In the genomic region with DNA sequence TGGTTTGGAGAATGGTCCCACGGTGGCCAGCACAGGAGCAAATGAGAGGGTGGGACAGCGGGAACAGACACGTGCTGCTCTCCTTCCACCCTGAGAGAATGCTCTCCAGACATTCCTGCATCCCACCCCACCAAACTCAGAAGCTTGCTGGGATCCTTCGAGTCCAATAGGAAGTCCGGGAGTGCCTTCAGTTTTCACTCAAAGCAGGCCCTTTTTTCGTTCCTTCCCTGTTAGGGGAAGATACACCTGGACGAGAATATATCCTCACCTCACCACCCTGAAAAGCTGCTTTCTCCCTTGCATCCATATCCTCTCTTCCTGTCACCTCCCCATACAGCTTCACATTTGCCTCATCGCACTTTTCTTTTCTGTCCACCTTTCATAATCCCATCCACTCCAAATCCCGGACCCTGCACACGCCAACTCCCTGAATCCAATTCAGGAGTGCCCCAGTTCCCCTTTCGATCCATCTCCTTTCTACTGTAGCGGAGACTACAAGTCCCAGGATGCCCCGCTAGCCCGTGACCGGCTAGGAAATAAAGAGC, we compare ENCODE assay signal across 8 cellular contexts. TPM values are rescaled to one million over a fixed set of nuclear protein-coding genes. Genes with fewer than 3 reads are reported as not detected.
DNase-seq lines count a peak whose midpoint lies in the region; ATAC-seq and TF ChIP-seq lines count a peak whose summit lies in the region.

No MANE protein-coding gene starts in this region.

- ATAC-seq in DND-41 (ENCODE audit: insufficient read depth, low read depth) (peak; percentile 1; the same call in 2 of the 3 replicates), GM18505 (IDR thresholded peaks at IDR 0.05; ENCODE audit: unreplicated experiment) (no peak), GM21737 (IDR thresholded peaks at IDR 0.05; ENCODE audit: unreplicated experiment) (no peak), HG03095 (IDR thresholded peaks at IDR 0.05; ENCODE audit: unreplicated experiment) (no peak)

- no peaks in the 10 kb centered on the region for H3K9me2 ChIP-seq in Loucy (replicated peaks; ENCODE audit: low read depth, low read length)

- H4K20me1 ChIP-seq in DND-41 (ENCODE audit: insufficient read depth, low read length) (no peaks in the 10 kb centered on the region), Loucy (ENCODE audit: insufficient read depth, low read length, poor library complexity, severe bottlenecking) (no peaks in the 10 kb centered on the region)

- H2BK12ac ChIP-seq in neuronal stem cell (ENCODE audit: low read length), result no peak overlapping the region

- H3K36me3 ChIP-seq in DND-41 (ENCODE audit: insufficient read depth, low read length) (no peaks in the 10 kb centered on the region), Loucy (ENCODE audit: insufficient read depth, low read length) (no peaks in the 10 kb centered on the region), neuronal stem cell (replicated peaks in 1 of 2; ENCODE audit: control insufficient read depth in 2 of 2, insufficient read depth in 2 of 2, low read length in 2 of 2) (no peaks in the 10 kb centered on the region)

- peak overlapping the region; percentile 21 for H3K18ac ChIP-seq in neuronal stem cell (ENCODE audit: low read length)

- TF ChIP-seq CTCF in DND-41 (IDR thresholded peaks at IDR 0.05; ENCODE audit: borderline replicate concordance, extremely low read depth, low read length, poor library complexity, severe bottlenecking) (no peak), Loucy (conservative IDR thresholded peaks at IDR 0.05; ENCODE audit: low read length) (no peak; the same call in 1 of the 2 replicates), dorsolateral prefrontal cortex (IDR thresholded peaks at IDR 0.05 in 54 of 56, conservative IDR thresholded peaks at IDR 0.05 in 2 of 56; ENCODE audit: low read depth in 1 of 56, partially characterized antibody in 56 of 56) (peak in 6 of 56 donors; percentile 44 to 72 (median 64))

- peak overlapping the region; percentile 44 to 77 for H3K4me3 ChIP-seq in DND-41 (ENCODE audit: low read depth in 1 of 2, low read length in 2 of 2)
- peak overlapping the region; percentile 92 for H3K4me3 ChIP-seq in Loucy (ENCODE audit: low read length, poor library complexity, severe bottlenecking)
- H3K4me3 ChIP-seq in dorsolateral prefrontal cortex, result peak overlapping the region; percentile 57 to 93 (median 79)
- H3K4me3 ChIP-seq in neuronal stem cell (ENCODE audit: low read length in 2 of 2), result peak overlapping the region; percentile 45 to 67

- H4K8ac ChIP-seq in neuronal stem cell (ENCODE audit: low read depth, low read length), result no peak overlapping the region

- H3K4me1 ChIP-seq in DND-41 (ENCODE audit: insufficient read depth, low read length) (peaks cover 62% of the 10 kb centered on the region), Loucy (ENCODE audit: insufficient read depth, low read length, poor library complexity, severe bottlenecking) (peaks cover 47% of the 10 kb centered on the region), neuronal stem cell (ENCODE audit: control insufficient read depth in 2 of 2, insufficient read depth in 1 of 2, low read depth in 1 of 2, low read length in 2 of 2) (peaks cover 28 to 40% of the 10 kb centered on the region in 2 donors)

- H3K23ac ChIP-seq in neuronal stem cell (ENCODE audit: low read depth, low read length, poor library complexity), result no peak overlapping the region

- H3K79me2 ChIP-seq in DND-41 (ENCODE audit: insufficient read depth, low read length), result peaks cover 25% of the 10 kb centered on the region
- peaks cover 7% of the 10 kb centered on the region for H3K79me2 ChIP-seq in Loucy (ENCODE audit: insufficient read depth, low read length)

- intact Hi-C loops in dorsolateral prefrontal cortex (cut with DNase I), result loop anchor here (2.0 to 10.0 kb wide), 3 partner anchors 32 to 406 kb away; a partner anchor contains a TSS

- H3K9ac ChIP-seq in DND-41 (ENCODE audit: low read depth, low read length) (peak overlapping the region; percentile 85), Loucy (ENCODE audit: low read depth, low read length, poor library complexity, severe bottlenecking) (peak overlapping the region; percentile 96), neuronal stem cell (ENCODE audit: low read depth, low read length, poor library complexity) (no peak overlapping the region)

- no peak for TF ChIP-seq POLR2A in GM18505 (IDR thresholded peaks at IDR 0.05; ENCODE audit: borderline replicate concordance, extremely low read depth, insufficient read depth, insufficient read length)

- H3K4me2 ChIP-seq in DND-41 (ENCODE audit: insufficient read depth, low read length) (peak overlapping the region; percentile 92), Loucy (ENCODE audit: low read depth, low read length, poor library complexity, severe bottlenecking) (peak overlapping the region; percentile 99), neuronal stem cell (ENCODE audit: insufficient read depth, low read length, poor library complexity, severe bottlenecking) (peak overlapping the region; percentile 54)

- H2AK5ac ChIP-seq in neuronal stem cell (ENCODE audit: low read depth, low read length), result no peak overlapping the region

- H2BK5ac ChIP-seq in neuronal stem cell (ENCODE audit: low read length), result peak overlapping the region; percentile 98

- DNase-seq in DND-41, result no peak
- no peak for DNase-seq in dorsolateral prefrontal cortex
- DNase-seq in neuronal stem cell (ENCODE audit: low spot score), result no peak
- no peak for DNase-seq in middle frontal gyrus (ENCODE audit: extremely low spot score, low spot score)

- H3K27me3 ChIP-seq in DND-41 (ENCODE audit: insufficient read depth, low read length, poor library complexity) (no peaks in the 10 kb centered on the region), Loucy (ENCODE audit: insufficient read depth, low read length, poor library complexity, severe bottlenecking) (no peaks in the 10 kb centered on the region), dorsolateral prefrontal cortex (no peaks in the 10 kb centered on the region), neuronal stem cell (ENCODE audit: control insufficient read depth in 3 of 3, insufficient read depth in 3 of 3, low read depth in 1 of 3, low read length in 3 of 3) (no peaks in the 10 kb centered on the region)

- no peaks in the 10 kb centered on the region for H3F3A ChIP-seq in Loucy (ENCODE audit: low read depth)

- H2BK120ac ChIP-seq in neuronal stem cell (ENCODE audit: low read depth, low read length), result no peak overlapping the region

- no peaks in the 10 kb centered on the region for H3K79me1 ChIP-seq in neuronal stem cell (ENCODE audit: low read depth, low read length)

- no peak overlapping the region for H4K91ac ChIP-seq in neuronal stem cell (ENCODE audit: low read depth, low read length, poor library complexity)

- no peak overlapping the region for H3K14ac ChIP-seq in neuronal stem cell (ENCODE audit: low read length)

- H2BK15ac ChIP-seq in neuronal stem cell (ENCODE audit: low read length), result no peak overlapping the region

- H3K27ac ChIP-seq in DND-41 (ENCODE audit: low read length), result peak overlapping the region; percentile 95
- peak overlapping the region; percentile 90 to 100 (median 99) for H3K27ac ChIP-seq in dorsolateral prefrontal cortex
- peak overlapping the region; percentile 15 for H3K27ac ChIP-seq in neuronal stem cell (replicated peaks; ENCODE audit: low read length)

- no peak overlapping the region for H3K4ac ChIP-seq in neuronal stem cell (ENCODE audit: low read length)

- H3K9me3 ChIP-seq in DND-41 (ENCODE audit: insufficient read depth, low read length, severe bottlenecking), result no peaks in the 10 kb centered on the region
- no peaks in the 10 kb centered on the region for H3K9me3 ChIP-seq in Loucy (ENCODE audit: insufficient read depth, low read depth, low read length)
- no peaks in the 10 kb centered on the region for H3K9me3 ChIP-seq in neuronal stem cell (replicated peaks in 1 of 2; ENCODE audit: control insufficient read depth in 2 of 2, insufficient read depth in 1 of 2, low read depth in 1 of 2, low read length in 2 of 2)

- no CpG with 5 or more reads among the region's 15 CpGs for WGBS in neuronal stem cell (ENCODE audit: extremely low coverage in 2 of 2, insufficient read length in 2 of 2, insufficient replicate concordance in 1 of 2), 2 donors

- H2AFZ ChIP-seq in DND-41 (ENCODE audit: low read depth, low read length), result peak overlapping the region; percentile 81
- peak overlapping the region; percentile 91 for H2AFZ ChIP-seq in Loucy (ENCODE audit: low read length)
- H2AFZ ChIP-seq in neuronal stem cell (ENCODE audit: low read length), result peak overlapping the region; percentile 97

RNA-seq across cellular contexts. Expression of a gene that starts 2.4 kb away (rescaled TPM):
- total RNA-seq in dorsolateral prefrontal cortex, result 1 to 10 TPM in 14 of 120 experiments, under 1 TPM in 40, not detected in 66; 0.30 to 5.4 (median 0.64) TPM
- polyA plus RNA-seq in neuronal stem cell (2013, experiment 1 of 2), result 2.3 TPM
- 2.2 TPM for polyA plus RNA-seq in neuronal stem cell (2013, experiment 2 of 2)

RNA-seq across cellular contexts. Expression of a gene that starts 4.8 kb away (rescaled TPM):
- 10 to 100 TPM; 12.5 to 59.8 (median 25.2) TPM for total RNA-seq in dorsolateral prefrontal cortex
- 197 TPM for polyA plus RNA-seq in neuronal stem cell (2013, experiment 1 of 2)
- 195 TPM for polyA plus RNA-seq in neuronal stem cell (2013, experiment 2 of 2)

RNA-seq across cellular contexts. Expression of a gene that starts 33.1 kb away (rescaled TPM):
- total RNA-seq in dorsolateral prefrontal cortex, result 10 to 100 TPM; 14.5 to 65.9 (median 29.4) TPM
- 34.7 TPM for polyA plus RNA-seq in neuronal stem cell (2013, experiment 1 of 2)
- polyA plus RNA-seq in neuronal stem cell (2013, experiment 2 of 2), result 34.1 TPM

RNA-seq across cellular contexts. Expression of a gene that starts 45.6 kb away (rescaled TPM):
- not detected for total RNA-seq in dorsolateral prefrontal cortex
- not detected for polyA plus RNA-seq in neuronal stem cell (2013, experiment 1 of 2)
- polyA plus RNA-seq in neuronal stem cell (2013, experiment 2 of 2), result not detected

RNA-seq across cellular contexts. Expression of a gene that starts 52.6 kb away (rescaled TPM):
- total RNA-seq in dorsolateral prefrontal cortex, result not detected
- not detected for polyA plus RNA-seq in neuronal stem cell (2013, experiment 1 of 2)
- not detected for polyA plus RNA-seq in neuronal stem cell (2013, experiment 2 of 2)

Comparison
In these comparisons a context has a peak if more than half of its experiments do, and no peak if none do; other contexts are left out.
1. H3K27ac ChIP-seq: peak in every context shown above with its lines; median percentile 99 in dorsolateral prefrontal cortex; 95 in DND-41; 15 in neuronal stem cell.